Comparison of ENCODE assay signal across 8 cellular contexts in the genomic region with DNA sequence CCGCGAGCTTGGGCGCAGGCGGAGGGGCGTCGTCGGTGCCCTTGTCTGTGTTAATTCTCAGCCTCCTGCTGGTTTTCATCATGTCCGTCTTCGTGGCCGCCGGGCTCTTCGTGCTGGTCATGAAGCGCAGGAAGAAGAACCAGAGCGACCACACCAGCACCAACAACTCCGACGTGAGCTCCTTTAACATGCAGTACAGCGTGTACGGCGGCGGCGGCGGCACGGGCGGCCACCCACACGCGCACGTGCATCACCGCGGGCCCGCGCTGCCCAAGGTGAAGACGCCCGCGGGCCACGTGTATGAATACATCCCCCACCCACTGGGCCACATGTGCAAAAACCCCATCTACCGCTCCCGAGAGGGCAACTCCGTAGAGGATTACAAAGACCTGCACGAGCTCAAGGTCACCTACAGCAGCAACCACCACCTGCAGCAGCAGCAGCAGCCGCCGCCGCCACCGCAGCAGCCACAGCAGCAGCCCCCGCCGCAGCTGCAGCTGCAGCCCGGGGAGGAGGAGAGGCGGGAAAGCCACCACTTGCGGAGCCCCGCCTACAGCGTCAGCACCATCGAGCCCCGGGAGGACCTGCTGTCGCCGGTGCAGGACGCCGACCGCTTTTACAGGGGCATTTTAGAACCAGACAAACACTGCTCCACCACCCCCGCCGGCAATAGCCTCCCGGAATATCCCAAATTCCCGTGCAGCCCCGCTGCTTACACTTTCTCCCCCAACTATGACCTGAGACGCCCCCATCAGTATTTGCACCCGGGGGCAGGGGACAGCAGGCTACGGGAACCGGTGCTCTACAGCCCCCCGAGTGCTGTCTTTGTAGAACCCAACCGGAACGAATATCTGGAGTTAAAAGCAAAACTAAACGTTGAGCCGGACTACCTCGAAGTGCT. TPM values are rescaled to one million over a fixed set of nuclear protein-coding genes. Genes with fewer than 3 reads are reported as not detected.
DNase-seq lines count a peak whose midpoint lies in the region; ATAC-seq and TF ChIP-seq lines count a peak whose summit lies in the region.

No MANE protein-coding gene starts in this region.

- ATAC-seq in HG03432 (IDR thresholded peaks at IDR 0.05; ENCODE audit: unreplicated experiment) (peak; percentile 58), psoas muscle (no peak), HG02759 (IDR thresholded peaks at IDR 0.05; ENCODE audit: unreplicated experiment) (no peak), HG02884 (IDR thresholded peaks at IDR 0.05; ENCODE audit: unreplicated experiment) (no peak), GM18858 (IDR thresholded peaks at IDR 0.05; ENCODE audit: unreplicated experiment) (no peak)

- peak overlapping the region; percentile 53 for H3K4me3 ChIP-seq in psoas muscle

- intact Hi-C loops in head of caudate nucleus (cut with DNase I): no loop called here
- intact Hi-C loops in psoas muscle (cut with DNase I): no loop called here

- H3K36me3 ChIP-seq in psoas muscle (ENCODE audit: insufficient read depth in 1 of 2, low read depth in 1 of 2): no peaks in the 10 kb centered on the region

- H3K4me1 ChIP-seq in psoas muscle: no peaks in the 10 kb centered on the region

- no peaks in the 10 kb centered on the region for H3K9me3 ChIP-seq in psoas muscle

- 32 to 41% (median 35%) methylated on average over 60 to 72 of the region's 72 CpGs for WGBS in psoas muscle, 3 donors

- no peak for TF ChIP-seq CTCF in 22Rv1 (IDR thresholded peaks at IDR 0.05)
- no peak for TF ChIP-seq CTCF in psoas muscle (IDR thresholded peaks at IDR 0.05)

- H3K27me3 ChIP-seq in psoas muscle (ENCODE audit: insufficient read depth in 3 of 3, low read length in 2 of 3): peaks cover 0 to 42% (median 20%) of the 10 kb centered on the region in 3 donors

- H3K27ac ChIP-seq in 22Rv1: peak overlapping the region; percentile 47
- no peak overlapping the region for H3K27ac ChIP-seq in psoas muscle

- peak; percentile 53 for DNase-seq in activated CD8-positive, alpha-beta memory T cell treated with anti-CD3 and anti-CD28 coated beads, Interleukin-2, amount 50 U/mL, for 48 hours
- DNase-seq in head of caudate nucleus: peak in 40 of 42 donors; percentile 44 to 84 (median 68)
- DNase-seq in psoas muscle: no peak

RNA-seq across cellular contexts. Expression of a gene that starts 6.4 kb away (rescaled TPM):
- total RNA-seq in psoas muscle: under 1 TPM; 0.02 to 0.11 (median 0.02) TPM
- under 1 TPM in 2 of 3 donors, not detected in 1; 0.01 TPM for polyA plus RNA-seq in psoas muscle

Comparison
In these comparisons a context has a peak if more than half of its experiments do, and no peak if none do; other contexts are left out.
1. DNase-seq: peak in activated CD8-positive, alpha-beta memory T cell treated with anti-CD3 and anti-CD28 coated beads, Interleukin-2, amount 50 U/mL, for 48 hours (single experiment) and head of caudate nucleus (40 of 42); none in psoas muscle (0 of 2).